16 cellular contexts compared by ENCODE assay signal in genomic region chr12:12017135-12017581, GRCh38. TPM values are rescaled to one million over a fixed set of nuclear protein-coding genes. Genes with fewer than 3 reads are reported as not detected.
A peak's percentile ranks its signal among the peaks of the same experiment; 100 is the strongest.
DNase-seq lines count a peak whose midpoint lies in the region; ATAC-seq, FAIRE-seq and TF ChIP-seq lines count a peak whose summit lies in the region.
"Had no signal": no experiment of that assay in that cellular context is flagged by ENCODE, and none has a peak within 500 bp of the region (broad histone marks: within the 10 kb centered on the region; RNA-seq: fewer than 3 reads in every experiment).

No MANE protein-coding gene starts in this region.

- peaks cover 0 to 5% (median 0%) of the 10 kb centered on the region in 3 donors for H3K36me3 Mint-ChIP-seq in CD8-positive, alpha-beta memory T cell
- peaks cover 0 to 3% of the 10 kb centered on the region in 2 donors for H3K36me3 Mint-ChIP-seq in activated T-cell treated with anti-CD3 and anti-CD28 coated beads, Interleukin-2, amount 50 U/mL, for 72 hours (ENCODE audit: insufficient read depth in 2 of 2)

- peak overlapping the region in 3 of 7 donors; percentile 1 to 81 (median 44) for H3K4me3 Mint-ChIP-seq in CD8-positive, alpha-beta memory T cell
- H3K4me3 Mint-ChIP-seq in activated T-cell treated with anti-CD3 and anti-CD28 coated beads, Interleukin-2, amount 50 U/mL, for 72 hours = peak overlapping the region; percentile 41 to 81
- H3K4me3 Mint-ChIP-seq: HFFc6 had no signal

- no peaks in the 10 kb centered on the region for H3K9me3 ChIP-seq in CD8-positive, alpha-beta memory T cell (ENCODE audit: low read length)
- no peaks in the 10 kb centered on the region for H3K9me3 ChIP-seq in thyroid gland

- no peak overlapping the region for H3K27ac ChIP-seq in CD8-positive, alpha-beta memory T cell (ENCODE audit: low read depth, low read length)
- no peak overlapping the region for H3K27ac ChIP-seq in thyroid gland

- peaks cover 0 to 3% of the 10 kb centered on the region in 2 donors for H3K27me3 Mint-ChIP-seq in CD8-positive, alpha-beta memory T cell
- H3K27me3 Mint-ChIP-seq in activated T-cell treated with anti-CD3 and anti-CD28 coated beads, Interleukin-2, amount 50 U/mL, for 72 hours (ENCODE audit: low read depth) = no peaks in the 10 kb centered on the region

- no peak for TF ChIP-seq CTCF in thyroid gland (IDR thresholded peaks at IDR 0.05)

- TF ChIP-seq POLR2A in GM12891 (IDR thresholded peaks at IDR 0.05; ENCODE audit: low read depth, low read length) (no peak), thyroid gland (IDR thresholded peaks at IDR 0.05) (no peak)

- CTCF ChIA-PET in CD8-positive, alpha-beta memory T cell (lab: Charles Lee) = no interaction called here

- H3K27me3 ChIP-seq in CD8-positive, alpha-beta memory T cell (ENCODE audit: insufficient read depth, low read length, poor library complexity, severe bottlenecking) = no peaks in the 10 kb centered on the region
- no peaks in the 10 kb centered on the region for H3K27me3 ChIP-seq in thyroid gland

- no peaks in the 10 kb centered on the region for H3K36me3 ChIP-seq in CD8-positive, alpha-beta memory T cell (ENCODE audit: insufficient read depth, low read length)
- H3K36me3 ChIP-seq in thyroid gland = no peaks in the 10 kb centered on the region

- no peaks in the 10 kb centered on the region for H3K9me3 Mint-ChIP-seq in CD8-positive, alpha-beta memory T cell
- no peaks in the 10 kb centered on the region for H3K9me3 Mint-ChIP-seq in activated T-cell treated with anti-CD3 and anti-CD28 coated beads, Interleukin-2, amount 50 U/mL, for 72 hours
- H3K9me3 Mint-ChIP-seq: HFFc6 had no signal

- H3K4me3 ChIP-seq in CD8-positive, alpha-beta memory T cell (ENCODE audit: low read length) = no peak overlapping the region
- no peak overlapping the region for H3K4me3 ChIP-seq in thyroid gland (replicated peaks in 1 of 3)

- H3K27ac Mint-ChIP-seq in CD8-positive, alpha-beta memory T cell = peak overlapping the region in 6 of 8 donors; percentile 20 to 89 (median 56)
- peak overlapping the region; percentile 97 for H3K27ac Mint-ChIP-seq in activated T-cell treated with anti-CD3 and anti-CD28 coated beads, Interleukin-2, amount 50 U/mL, for 72 hours
- H3K27ac Mint-ChIP-seq: HFFc6 had no signal

- 78 to 88% methylated on average over 2 of the region's 3 CpGs for WGBS in thyroid gland, 2 donors

- H3K4me1 Mint-ChIP-seq in CD8-positive, alpha-beta memory T cell = peaks cover 16 to 46% (median 36%) of the 10 kb centered on the region in 3 donors
- peaks cover 77% of the 10 kb centered on the region for H3K4me1 Mint-ChIP-seq in activated T-cell treated with anti-CD3 and anti-CD28 coated beads, Interleukin-2, amount 50 U/mL, for 72 hours (ENCODE audit: low read depth)

- no peak for DNase-seq in CD8-positive, alpha-beta memory T cell
- no peak for DNase-seq in GM12891 (ENCODE audit: insufficient read length, low spot score)
- peak; percentile 54 to 61 for DNase-seq in activated T-cell treated with anti-CD3 and anti-CD28 coated beads, Interleukin-2, amount 50 U/mL, for 72 hours
- DNase-seq in islet precursor cell = peak; percentile 94
- no peak for DNase-seq in NCI-H1105 treated with DMSO at 0.1 percent for 48 hours (lab: John Stamatoyannopoulos, UW)
- DNase-seq in thyroid gland = no peak
- DNase-seq in NCI-H2107 (lab: John Stamatoyannopoulos, UW) = no peak
- DNase-seq: activated CD4-positive, CD25-positive, alpha-beta regulatory T cell; effector memory CD4-positive, alpha-beta T cell; HFFc6; Kasumi-1; left colon; NCI-H446; SHP77 had no signal

- peaks cover 15% of the 10 kb centered on the region for H3K4me1 ChIP-seq in CD8-positive, alpha-beta memory T cell (ENCODE audit: insufficient read depth, low read length)
- H3K4me1 ChIP-seq in thyroid gland = peaks cover 0 to 6% of the 10 kb centered on the region in 2 donors

- FAIRE-seq in GM12891 (lab: Jason Lieb, UNC) = peak; percentile 55
- FAIRE-seq: D721Med had no signal

- intact Hi-C loops in thyroid gland (cut with DNase I) = no loop called here

- POLR2A ChIA-PET in CD8-positive, alpha-beta memory T cell (lab: Charles Lee) = interaction anchor here (0.5 kb wide), 1 partner anchor 191 kb away, joined by 5 read pairs; no protein-coding TSS in a partner anchor

- ATAC-seq in activated T-cell treated with anti-CD3 and anti-CD28 coated beads, Interleukin-2, amount 50 U/mL, for 72 hours (replicated peaks in 1 of 2) = peak; percentile 80 to 81
- ATAC-seq: left colon had no signal

TF ChIP-seq in GM12891, 5 proteins besides CTCF, POLR2A, EP300 and RAD21:
- TF ChIP-seq TAF1 (IDR thresholded peaks at IDR 0.05; ENCODE audit: low read depth, low read length) = no peak

RNA-seq across cellular contexts. Expression of gene BCL2L14, which starts 53.6 kb away (rescaled TPM):
- total RNA-seq in CD8-positive, alpha-beta memory T cell = under 1 TPM; 0.20 to 0.22 TPM
- polyA plus RNA-seq in CD8-positive, alpha-beta memory T cell = not detected
- polyA plus RNA-seq in GM12891 (2012; ENCODE audit: low read depth, missing spikeins) = 5.9 TPM
- 1 to 10 TPM; 3.2 to 6.0 TPM for total RNA-seq in activated T-cell treated with anti-CD3 and anti-CD28 coated beads, Interleukin-2, amount 50 U/mL, for 72 hours
- total RNA-seq in thyroid gland = under 1 TPM in 1 of 4 donors, not detected in 3; 0.81 TPM
- total RNA-seq: glomerular endothelial cell, HFFc6 had no signal

Comparison
In these comparisons a context has a peak if more than half of its experiments do, and no peak if none do; other contexts are left out.
1. DNase-seq: peak in activated T-cell treated with anti-CD3 and anti-CD28 coated beads, Interleukin-2, amount 50 U/mL, for 72 hours (2 of 2) and islet precursor cell (single experiment); none in CD8-positive, alpha-beta memory T cell (0 of 5), GM12891 (single experiment), NCI-H1105 treated with DMSO at 0.1 percent for 48 hours (single experiment), thyroid gland (0 of 2) and NCI-H2107 (single experiment).